In the genomic region with DNA sequence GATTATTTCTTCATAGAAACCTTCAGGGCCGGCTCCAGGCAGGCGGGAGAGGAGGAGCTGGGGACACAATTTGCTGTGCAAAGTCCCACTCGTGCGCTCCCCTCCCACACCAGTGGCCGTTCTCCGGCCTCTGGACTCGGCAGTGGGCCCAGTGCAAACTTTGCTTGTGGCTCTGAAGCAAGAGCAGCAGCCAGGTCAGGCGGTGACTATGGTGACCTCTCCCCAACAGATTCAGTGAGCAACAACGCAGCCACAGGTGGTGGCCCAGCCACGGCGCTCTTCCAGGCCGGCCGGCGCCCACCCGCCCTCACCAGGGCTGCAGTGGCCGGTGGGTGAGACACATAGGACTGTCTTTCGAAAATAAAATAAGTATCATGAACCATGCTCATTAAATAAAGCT, we compare ENCODE assay signal across 1 cellular context.
TF ChIP-seq lines count a peak whose summit lies in the region.

No MANE protein-coding gene starts in this region.

TF ChIP-seq in HepG2, 621 proteins besides CTCF, POLR2A, EP300 and RAD21 (continued from another document):
- TF ChIP-seq, protein P1, sequence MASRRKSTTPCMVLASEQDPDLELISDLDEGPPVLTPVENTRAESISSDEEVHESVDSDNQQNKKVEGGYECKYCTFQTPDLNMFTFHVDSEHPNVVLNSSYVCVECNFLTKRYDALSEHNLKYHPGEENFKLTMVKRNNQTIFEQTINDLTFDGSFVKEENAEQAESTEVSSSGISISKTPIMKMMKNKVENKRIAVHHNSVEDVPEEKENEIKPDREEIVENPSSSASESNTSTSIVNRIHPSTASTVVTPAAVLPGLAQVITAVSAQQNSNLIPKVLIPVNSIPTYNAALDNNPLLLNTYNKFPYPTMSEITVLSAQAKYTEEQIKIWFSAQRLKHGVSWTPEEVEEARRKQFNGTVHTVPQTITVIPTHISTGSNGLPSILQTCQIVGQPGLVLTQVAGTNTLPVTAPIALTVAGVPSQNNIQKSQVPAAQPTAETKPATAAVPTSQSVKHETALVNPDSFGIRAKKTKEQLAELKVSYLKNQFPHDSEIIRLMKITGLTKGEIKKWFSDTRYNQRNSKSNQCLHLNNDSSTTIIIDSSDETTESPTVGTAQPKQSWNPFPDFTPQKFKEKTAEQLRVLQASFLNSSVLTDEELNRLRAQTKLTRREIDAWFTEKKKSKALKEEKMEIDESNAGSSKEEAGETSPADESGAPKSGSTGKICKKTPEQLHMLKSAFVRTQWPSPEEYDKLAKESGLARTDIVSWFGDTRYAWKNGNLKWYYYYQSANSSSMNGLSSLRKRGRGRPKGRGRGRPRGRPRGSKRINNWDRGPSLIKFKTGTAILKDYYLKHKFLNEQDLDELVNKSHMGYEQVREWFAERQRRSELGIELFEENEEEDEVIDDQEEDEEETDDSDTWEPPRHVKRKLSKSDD (CRISPR knock-in tag; IDR thresholded peaks at IDR 0.05; ENCODE audit: low read depth) = 0 out of 2 replicates have a peak, but pooled peaks have one; percentile 64
- TF ChIP-seq, protein P2, sequence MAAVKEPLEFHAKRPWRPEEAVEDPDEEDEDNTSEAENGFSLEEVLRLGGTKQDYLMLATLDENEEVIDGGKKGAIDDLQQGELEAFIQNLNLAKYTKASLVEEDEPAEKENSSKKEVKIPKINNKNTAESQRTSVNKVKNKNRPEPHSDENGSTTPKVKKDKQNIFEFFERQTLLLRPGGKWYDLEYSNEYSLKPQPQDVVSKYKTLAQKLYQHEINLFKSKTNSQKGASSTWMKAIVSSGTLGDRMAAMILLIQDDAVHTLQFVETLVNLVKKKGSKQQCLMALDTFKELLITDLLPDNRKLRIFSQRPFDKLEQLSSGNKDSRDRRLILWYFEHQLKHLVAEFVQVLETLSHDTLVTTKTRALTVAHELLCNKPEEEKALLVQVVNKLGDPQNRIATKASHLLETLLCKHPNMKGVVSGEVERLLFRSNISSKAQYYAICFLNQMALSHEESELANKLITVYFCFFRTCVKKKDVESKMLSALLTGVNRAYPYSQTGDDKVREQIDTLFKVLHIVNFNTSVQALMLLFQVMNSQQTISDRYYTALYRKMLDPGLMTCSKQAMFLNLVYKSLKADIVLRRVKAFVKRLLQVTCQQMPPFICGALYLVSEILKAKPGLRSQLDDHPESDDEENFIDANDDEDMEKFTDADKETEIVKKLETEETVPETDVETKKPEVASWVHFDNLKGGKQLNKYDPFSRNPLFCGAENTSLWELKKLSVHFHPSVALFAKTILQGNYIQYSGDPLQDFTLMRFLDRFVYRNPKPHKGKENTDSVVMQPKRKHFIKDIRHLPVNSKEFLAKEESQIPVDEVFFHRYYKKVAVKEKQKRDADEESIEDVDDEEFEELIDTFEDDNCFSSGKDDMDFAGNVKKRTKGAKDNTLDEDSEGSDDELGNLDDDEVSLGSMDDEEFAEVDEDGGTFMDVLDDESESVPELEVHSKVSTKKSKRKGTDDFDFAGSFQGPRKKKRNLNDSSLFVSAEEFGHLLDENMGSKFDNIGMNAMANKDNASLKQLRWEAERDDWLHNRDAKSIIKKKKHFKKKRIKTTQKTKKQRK (IDR thresholded peaks at IDR 0.05; ENCODE audit: low read length) = no peak
- TF ChIP-seq ZBTB20 (CRISPR knock-in tag; IDR thresholded peaks at IDR 0.05; ENCODE audit: borderline replicate concordance, low read depth) (no peak), MATR3 (CRISPR knock-in tag; IDR thresholded peaks at IDR 0.05) (no peak), NR2F6 (IDR thresholded peaks at IDR 0.05) (no peak), NR2F6 (CRISPR knock-in tag; IDR thresholded peaks at IDR 0.05) (peak; percentile 46; the same call in 1 of the 2 replicates), ZNF101 (CRISPR knock-in tag; IDR thresholded peaks at IDR 0.05; ENCODE audit: borderline replicate concordance, low read depth) (no peak), ZNF235 (CRISPR knock-in tag; IDR thresholded peaks at IDR 0.05; ENCODE audit: borderline replicate concordance) (no peak), ZNF672 (CRISPR knock-in tag; IDR thresholded peaks at IDR 0.05) (no peak), ZNF556 (CRISPR knock-in tag; IDR thresholded peaks at IDR 0.05; ENCODE audit: borderline replicate concordance) (no peak), KDM2A (CRISPR knock-in tag; IDR thresholded peaks at IDR 0.05; ENCODE audit: borderline replicate concordance, low read depth) (0 out of 2 replicates have a peak, but pooled peaks have one; percentile 36), ZNF296 (CRISPR knock-in tag; conservative IDR thresholded peaks at IDR 0.05) (no peak), PLRG1 (conservative IDR thresholded peaks at IDR 0.05) (no peak), SP5 (CRISPR knock-in tag; IDR thresholded peaks at IDR 0.05; ENCODE audit: borderline replicate concordance, low read depth) (0 out of 2 replicates have a peak, but pooled peaks have one; percentile 52), ZNF766 (CRISPR knock-in tag; IDR thresholded peaks at IDR 0.05; ENCODE audit: borderline replicate concordance) (no peak), NR2F1 (CRISPR knock-in tag; IDR thresholded peaks at IDR 0.05) (0 out of 4 replicates have a peak, but pooled peaks of 1 of the 2 experiments have one; percentile 19), ZNF629 (CRISPR knock-in tag; conservative IDR thresholded peaks at IDR 0.05) (no peak), ZNF205 (CRISPR knock-in tag; IDR thresholded peaks at IDR 0.05) (0 out of 2 replicates have a peak, but pooled peaks have one; percentile 22), SKI (IDR thresholded peaks at IDR 0.05; ENCODE audit: partially characterized antibody) (peak; percentile 70), ZKSCAN1 (IDR thresholded peaks at IDR 0.05; ENCODE audit: low read length) (no peak), ZNF563 (CRISPR knock-in tag; IDR thresholded peaks at IDR 0.05) (0 out of 2 replicates have a peak, but pooled peaks have one; percentile 52), ELF3 (CRISPR knock-in tag; IDR thresholded peaks at IDR 0.05) (no peak)
- TF ChIP-seq, protein P3, sequence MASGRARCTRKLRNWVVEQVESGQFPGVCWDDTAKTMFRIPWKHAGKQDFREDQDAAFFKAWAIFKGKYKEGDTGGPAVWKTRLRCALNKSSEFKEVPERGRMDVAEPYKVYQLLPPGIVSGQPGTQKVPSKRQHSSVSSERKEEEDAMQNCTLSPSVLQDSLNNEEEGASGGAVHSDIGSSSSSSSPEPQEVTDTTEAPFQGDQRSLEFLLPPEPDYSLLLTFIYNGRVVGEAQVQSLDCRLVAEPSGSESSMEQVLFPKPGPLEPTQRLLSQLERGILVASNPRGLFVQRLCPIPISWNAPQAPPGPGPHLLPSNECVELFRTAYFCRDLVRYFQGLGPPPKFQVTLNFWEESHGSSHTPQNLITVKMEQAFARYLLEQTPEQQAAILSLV (CRISPR knock-in tag; IDR thresholded peaks at IDR 0.05; ENCODE audit: borderline replicate concordance) = no peak
- TF ChIP-seq, protein P4, sequence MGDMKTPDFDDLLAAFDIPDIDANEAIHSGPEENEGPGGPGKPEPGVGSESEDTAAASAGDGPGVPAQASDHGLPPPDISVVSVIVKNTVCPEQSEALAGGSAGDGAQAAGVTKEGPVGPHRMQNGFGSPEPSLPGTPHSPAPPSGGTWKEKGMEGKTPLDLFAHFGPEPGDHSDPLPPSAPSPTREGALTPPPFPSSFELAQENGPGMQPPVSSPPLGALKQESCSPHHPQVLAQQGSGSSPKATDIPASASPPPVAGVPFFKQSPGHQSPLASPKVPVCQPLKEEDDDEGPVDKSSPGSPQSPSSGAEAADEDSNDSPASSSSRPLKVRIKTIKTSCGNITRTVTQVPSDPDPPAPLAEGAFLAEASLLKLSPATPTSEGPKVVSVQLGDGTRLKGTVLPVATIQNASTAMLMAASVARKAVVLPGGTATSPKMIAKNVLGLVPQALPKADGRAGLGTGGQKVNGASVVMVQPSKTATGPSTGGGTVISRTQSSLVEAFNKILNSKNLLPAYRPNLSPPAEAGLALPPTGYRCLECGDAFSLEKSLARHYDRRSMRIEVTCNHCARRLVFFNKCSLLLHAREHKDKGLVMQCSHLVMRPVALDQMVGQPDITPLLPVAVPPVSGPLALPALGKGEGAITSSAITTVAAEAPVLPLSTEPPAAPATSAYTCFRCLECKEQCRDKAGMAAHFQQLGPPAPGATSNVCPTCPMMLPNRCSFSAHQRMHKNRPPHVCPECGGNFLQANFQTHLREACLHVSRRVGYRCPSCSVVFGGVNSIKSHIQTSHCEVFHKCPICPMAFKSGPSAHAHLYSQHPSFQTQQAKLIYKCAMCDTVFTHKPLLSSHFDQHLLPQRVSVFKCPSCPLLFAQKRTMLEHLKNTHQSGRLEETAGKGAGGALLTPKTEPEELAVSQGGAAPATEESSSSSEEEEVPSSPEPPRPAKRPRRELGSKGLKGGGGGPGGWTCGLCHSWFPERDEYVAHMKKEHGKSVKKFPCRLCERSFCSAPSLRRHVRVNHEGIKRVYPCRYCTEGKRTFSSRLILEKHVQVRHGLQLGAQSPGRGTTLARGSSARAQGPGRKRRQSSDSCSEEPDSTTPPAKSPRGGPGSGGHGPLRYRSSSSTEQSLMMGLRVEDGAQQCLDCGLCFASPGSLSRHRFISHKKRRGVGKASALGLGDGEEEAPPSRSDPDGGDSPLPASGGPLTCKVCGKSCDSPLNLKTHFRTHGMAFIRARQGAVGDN (CRISPR knock-in tag; IDR thresholded peaks at IDR 0.05) = peak; percentile 62
- TF ChIP-seq, protein P5, sequence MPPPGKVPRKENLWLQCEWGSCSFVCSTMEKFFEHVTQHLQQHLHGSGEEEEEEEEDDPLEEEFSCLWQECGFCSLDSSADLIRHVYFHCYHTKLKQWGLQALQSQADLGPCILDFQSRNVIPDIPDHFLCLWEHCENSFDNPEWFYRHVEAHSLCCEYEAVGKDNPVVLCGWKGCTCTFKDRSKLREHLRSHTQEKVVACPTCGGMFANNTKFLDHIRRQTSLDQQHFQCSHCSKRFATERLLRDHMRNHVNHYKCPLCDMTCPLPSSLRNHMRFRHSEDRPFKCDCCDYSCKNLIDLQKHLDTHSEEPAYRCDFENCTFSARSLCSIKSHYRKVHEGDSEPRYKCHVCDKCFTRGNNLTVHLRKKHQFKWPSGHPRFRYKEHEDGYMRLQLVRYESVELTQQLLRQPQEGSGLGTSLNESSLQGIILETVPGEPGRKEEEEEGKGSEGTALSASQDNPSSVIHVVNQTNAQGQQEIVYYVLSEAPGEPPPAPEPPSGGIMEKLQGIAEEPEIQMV (CRISPR knock-in tag; IDR thresholded peaks at IDR 0.05; ENCODE audit: low read depth) = no peak
- TF ChIP-seq, protein P6, sequence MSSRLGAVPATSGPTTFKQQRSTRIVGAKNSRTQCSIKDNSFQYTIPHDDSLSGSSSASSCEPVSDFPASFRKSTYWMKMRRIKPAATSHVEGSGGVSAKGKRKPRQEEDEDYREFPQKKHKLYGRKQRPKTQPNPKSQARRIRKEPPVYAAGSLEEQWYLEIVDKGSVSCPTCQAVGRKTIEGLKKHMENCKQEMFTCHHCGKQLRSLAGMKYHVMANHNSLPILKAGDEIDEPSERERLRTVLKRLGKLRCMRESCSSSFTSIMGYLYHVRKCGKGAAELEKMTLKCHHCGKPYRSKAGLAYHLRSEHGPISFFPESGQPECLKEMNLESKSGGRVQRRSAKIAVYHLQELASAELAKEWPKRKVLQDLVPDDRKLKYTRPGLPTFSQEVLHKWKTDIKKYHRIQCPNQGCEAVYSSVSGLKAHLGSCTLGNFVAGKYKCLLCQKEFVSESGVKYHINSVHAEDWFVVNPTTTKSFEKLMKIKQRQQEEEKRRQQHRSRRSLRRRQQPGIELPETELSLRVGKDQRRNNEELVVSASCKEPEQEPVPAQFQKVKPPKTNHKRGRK (CRISPR knock-in tag; IDR thresholded peaks at IDR 0.05) = no peak
- TF ChIP-seq, protein P7, sequence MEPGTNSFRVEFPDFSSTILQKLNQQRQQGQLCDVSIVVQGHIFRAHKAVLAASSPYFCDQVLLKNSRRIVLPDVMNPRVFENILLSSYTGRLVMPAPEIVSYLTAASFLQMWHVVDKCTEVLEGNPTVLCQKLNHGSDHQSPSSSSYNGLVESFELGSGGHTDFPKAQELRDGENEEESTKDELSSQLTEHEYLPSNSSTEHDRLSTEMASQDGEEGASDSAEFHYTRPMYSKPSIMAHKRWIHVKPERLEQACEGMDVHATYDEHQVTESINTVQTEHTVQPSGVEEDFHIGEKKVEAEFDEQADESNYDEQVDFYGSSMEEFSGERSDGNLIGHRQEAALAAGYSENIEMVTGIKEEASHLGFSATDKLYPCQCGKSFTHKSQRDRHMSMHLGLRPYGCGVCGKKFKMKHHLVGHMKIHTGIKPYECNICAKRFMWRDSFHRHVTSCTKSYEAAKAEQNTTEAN (CRISPR knock-in tag; conservative IDR thresholded peaks at IDR 0.05) = no peak
- TF ChIP-seq, protein P8, sequence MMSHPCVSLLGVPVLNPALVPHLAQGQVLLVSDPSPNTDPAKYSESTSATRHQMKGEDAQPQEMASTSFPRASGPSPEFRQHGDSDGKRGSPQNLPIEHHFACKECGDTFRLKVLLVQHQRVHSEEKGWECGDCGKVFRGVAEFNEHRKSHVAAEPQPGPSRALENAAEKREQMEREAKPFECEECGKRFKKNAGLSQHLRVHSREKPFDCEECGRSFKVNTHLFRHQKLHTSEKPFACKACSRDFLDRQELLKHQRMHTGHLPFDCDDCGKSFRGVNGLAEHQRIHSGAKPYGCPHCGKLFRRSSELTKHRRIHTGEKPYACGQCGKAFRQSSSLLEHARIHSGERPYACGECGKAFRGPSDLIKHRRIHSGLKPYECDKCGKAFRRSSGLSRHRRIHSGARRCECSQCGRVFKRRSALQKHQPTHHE (CRISPR knock-in tag; IDR thresholded peaks at IDR 0.05; ENCODE audit: borderline replicate concordance) = no peak
- TF ChIP-seq, protein P9, sequence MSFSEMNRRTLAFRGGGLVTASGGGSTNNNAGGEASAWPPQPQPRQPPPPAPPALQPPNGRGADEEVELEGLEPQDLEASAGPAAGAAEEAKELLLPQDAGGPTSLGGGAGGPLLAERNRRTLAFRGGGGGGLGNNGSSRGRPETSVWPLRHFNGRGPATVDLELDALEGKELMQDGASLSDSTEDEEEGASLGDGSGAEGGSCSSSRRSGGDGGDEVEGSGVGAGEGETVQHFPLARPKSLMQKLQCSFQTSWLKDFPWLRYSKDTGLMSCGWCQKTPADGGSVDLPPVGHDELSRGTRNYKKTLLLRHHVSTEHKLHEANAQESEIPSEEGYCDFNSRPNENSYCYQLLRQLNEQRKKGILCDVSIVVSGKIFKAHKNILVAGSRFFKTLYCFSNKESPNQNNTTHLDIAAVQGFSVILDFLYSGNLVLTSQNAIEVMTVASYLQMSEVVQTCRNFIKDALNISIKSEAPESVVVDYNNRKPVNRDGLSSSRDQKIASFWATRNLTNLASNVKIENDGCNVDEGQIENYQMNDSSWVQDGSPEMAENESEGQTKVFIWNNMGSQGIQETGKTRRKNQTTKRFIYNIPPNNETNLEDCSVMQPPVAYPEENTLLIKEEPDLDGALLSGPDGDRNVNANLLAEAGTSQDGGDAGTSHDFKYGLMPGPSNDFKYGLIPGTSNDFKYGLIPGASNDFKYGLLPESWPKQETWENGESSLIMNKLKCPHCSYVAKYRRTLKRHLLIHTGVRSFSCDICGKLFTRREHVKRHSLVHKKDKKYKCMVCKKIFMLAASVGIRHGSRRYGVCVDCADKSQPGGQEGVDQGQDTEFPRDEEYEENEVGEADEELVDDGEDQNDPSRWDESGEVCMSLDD (CRISPR knock-in tag; IDR thresholded peaks at IDR 0.05; ENCODE audit: borderline replicate concordance) = no peak
- TF ChIP-seq, protein P10, sequence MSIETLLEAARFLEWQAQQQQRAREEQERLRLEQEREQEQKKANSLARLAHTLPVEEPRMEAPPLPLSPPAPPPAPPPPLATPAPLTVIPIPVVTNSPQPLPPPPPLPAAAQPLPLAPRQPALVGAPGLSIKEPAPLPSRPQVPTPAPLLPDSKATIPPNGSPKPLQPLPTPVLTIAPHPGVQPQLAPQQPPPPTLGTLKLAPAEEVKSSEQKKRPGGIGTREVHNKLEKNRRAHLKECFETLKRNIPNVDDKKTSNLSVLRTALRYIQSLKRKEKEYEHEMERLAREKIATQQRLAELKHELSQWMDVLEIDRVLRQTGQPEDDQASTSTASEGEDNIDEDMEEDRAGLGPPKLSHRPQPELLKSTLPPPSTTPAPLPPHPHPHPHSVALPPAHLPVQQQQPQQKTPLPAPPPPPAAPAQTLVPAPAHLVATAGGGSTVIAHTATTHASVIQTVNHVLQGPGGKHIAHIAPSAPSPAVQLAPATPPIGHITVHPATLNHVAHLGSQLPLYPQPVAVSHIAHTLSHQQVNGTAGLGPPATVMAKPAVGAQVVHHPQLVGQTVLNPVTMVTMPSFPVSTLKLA (IDR thresholded peaks at IDR 0.05) = no peak
